In the genomic region with DNA sequence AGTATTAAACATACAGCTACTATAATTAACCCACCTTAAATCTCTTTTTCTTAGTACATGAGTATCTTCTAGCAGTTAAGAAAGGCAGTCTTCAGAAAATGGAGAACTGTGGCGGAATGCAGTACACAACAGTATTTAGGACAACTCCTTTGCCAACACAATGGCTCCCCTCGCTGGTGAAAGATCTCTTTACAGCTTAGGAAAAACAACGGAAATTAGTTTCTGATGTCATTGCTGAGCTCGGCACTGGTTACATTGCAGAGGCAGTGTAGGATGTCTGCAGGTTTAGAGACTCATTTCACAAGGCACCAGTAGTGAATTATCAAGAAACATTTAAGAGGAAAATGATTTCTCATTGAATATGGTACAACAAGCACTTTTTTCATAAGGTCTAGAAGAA, we compare ENCODE assay signal across 8 cellular contexts. TPM values are rescaled to one million over a fixed set of nuclear protein-coding genes. Genes with fewer than 3 reads are reported as not detected.
A peak's percentile ranks its signal among the peaks of the same experiment; 100 is the strongest.
DNase-seq lines count a peak whose midpoint lies in the region; ATAC-seq and TF ChIP-seq lines count a peak whose summit lies in the region.

No MANE protein-coding gene starts in this region.

- no peaks in the 10 kb centered on the region for H3K27me3 ChIP-seq in Loucy (ENCODE audit: insufficient read depth, low read length, poor library complexity, severe bottlenecking)

- peak; percentile 78 for ATAC-seq in sciatic nerve
- ATAC-seq in HG02970 (IDR thresholded peaks at IDR 0.05; ENCODE audit: low FRiP score, unreplicated experiment): no peak

- H4K20me1 ChIP-seq in Loucy (ENCODE audit: insufficient read depth, low read length, poor library complexity, severe bottlenecking): no peaks in the 10 kb centered on the region

- intact Hi-C loops in sciatic nerve (cut with DNase I): no loop called here

- no peaks in the 10 kb centered on the region for H3K9me2 ChIP-seq in Loucy (replicated peaks; ENCODE audit: low read depth, low read length)

- H3K79me2 ChIP-seq in Loucy (ENCODE audit: insufficient read depth, low read length): no peaks in the 10 kb centered on the region

- H3K4me3 ChIP-seq in Loucy (ENCODE audit: low read length, poor library complexity, severe bottlenecking): no peak overlapping the region

- H3F3A ChIP-seq in Loucy (ENCODE audit: low read depth): no peaks in the 10 kb centered on the region

- DNase-seq in NCI-H524 (lab: John Stamatoyannopoulos, UW): peak; percentile 10 to 31
- DNase-seq in NCI-H524 treated with DMSO at 0.1 percent for 48 hours (lab: John Stamatoyannopoulos, UW): no peak
- peak; percentile 20 to 40 for DNase-seq in activated CD4-positive, alpha-beta T cell treated with anti-CD3 and anti-CD28 coated beads, Interleukin-2, amount 50 U/mL, for 48 hours
- peak; percentile 53 for DNase-seq in glomerular visceral epithelial cell (ENCODE audit: extremely low spot score)
- DNase-seq in sciatic nerve (ENCODE audit: low spot score): no peak
- no peak for DNase-seq in cerebellar nuclear complex (lab: John Stamatoyannopoulos, UW)

- no peak overlapping the region for H3K9ac ChIP-seq in Loucy (ENCODE audit: low read depth, low read length, poor library complexity, severe bottlenecking)

- H3K4me1 ChIP-seq in Loucy (ENCODE audit: insufficient read depth, low read length, poor library complexity, severe bottlenecking): no peaks in the 10 kb centered on the region

- no peaks in the 10 kb centered on the region for H3K9me3 ChIP-seq in Loucy (ENCODE audit: insufficient read depth, low read depth, low read length)

- peaks cover 60% of the 10 kb centered on the region; the same call in 1 of the 2 replicates for H3K36me3 ChIP-seq in Loucy (ENCODE audit: insufficient read depth, low read length)

- TF ChIP-seq CTCF in Loucy (conservative IDR thresholded peaks at IDR 0.05; ENCODE audit: low read length): peak; percentile 72

- no peak overlapping the region for H2AFZ ChIP-seq in Loucy (ENCODE audit: low read length)

- no peak overlapping the region for H3K4me2 ChIP-seq in Loucy (ENCODE audit: low read depth, low read length, poor library complexity, severe bottlenecking)

RNA-seq across cellular contexts. Expression of a gene that starts 43.4 kb away (rescaled TPM):
- total RNA-seq in sciatic nerve: 41.0 TPM

Comparison
In these comparisons a context has a peak if more than half of its experiments do, and no peak if none do; other contexts are left out.
1. DNase-seq: peak in NCI-H524 (2 of 2), activated CD4-positive, alpha-beta T cell treated with anti-CD3 and anti-CD28 coated beads, Interleukin-2, amount 50 U/mL, for 48 hours (2 of 2) and glomerular visceral epithelial cell (single experiment); none in NCI-H524 treated with DMSO at 0.1 percent for 48 hours (single experiment), sciatic nerve (single experiment) and cerebellar nuclear complex (0 of 2).